Comparison of ENCODE assay signal across 12 cellular contexts in genomic region chr2:20091305-20091991, GRCh38. TPM values are rescaled to one million over a fixed set of nuclear protein-coding genes. Genes with fewer than 3 reads are reported as not detected.
A peak's percentile ranks its signal among the peaks of the same experiment; 100 is the strongest.
DNase-seq lines count a peak whose midpoint lies in the region; ATAC-seq and TF ChIP-seq lines count a peak whose summit lies in the region.
"Had no signal": no experiment of that assay in that cellular context is flagged by ENCODE, and none has a peak within 500 bp of the region (broad histone marks: within the 10 kb centered on the region; RNA-seq: fewer than 3 reads in every experiment).

No MANE protein-coding gene starts in this region.

- H3K4me1 ChIP-seq in right cardiac atrium (ENCODE audit: control insufficient read depth, insufficient read depth, low read length): peaks cover 4% of the 10 kb centered on the region
- no peaks in the 10 kb centered on the region for H3K4me1 ChIP-seq in CD8-positive, alpha-beta T cell (ENCODE audit: insufficient read depth, low read length)

- H3K4me3 ChIP-seq in right cardiac atrium (ENCODE audit: low read length) (no peak overlapping the region), skin epidermis (peak overlapping the region in 1 of 7 experiments; percentile 7)
- H3K4me3 ChIP-seq in CD8-positive, alpha-beta T cell (ENCODE audit: low read depth, low read length): no peak overlapping the region
- H3K4me3 ChIP-seq: thyroid gland had no signal

- H3K9me3 ChIP-seq in right cardiac atrium (ENCODE audit: control insufficient read depth, low read length): no peaks in the 10 kb centered on the region
- no peaks in the 10 kb centered on the region for H3K9me3 ChIP-seq in CD8-positive, alpha-beta T cell (ENCODE audit: low read length)
- H3K9me3 ChIP-seq: thyroid gland had no signal

- H3K36me3 ChIP-seq in CD8-positive, alpha-beta T cell (ENCODE audit: insufficient read depth, low read length): no peaks in the 10 kb centered on the region
- H3K36me3 ChIP-seq: thyroid gland had no signal

- H3K4me3 Mint-ChIP-seq in HFFc6 (peak overlapping the region; percentile 83), brain (peak overlapping the region in 2 of 5 experiments; percentile 29 to 51)
- no peak overlapping the region for H3K4me3 Mint-ChIP-seq in CD8-positive, alpha-beta T cell
- H3K4me3 Mint-ChIP-seq: activated B cell treated with CpG ODN at 0.5 μM for 24 hours had no signal

- peak overlapping the region; percentile 96 for H3K27ac Mint-ChIP-seq in HFFc6
- H3K27ac Mint-ChIP-seq in brain: peak overlapping the region in 3 of 5 experiments; percentile 80 to 94 (median 93)
- H3K27ac Mint-ChIP-seq in CD8-positive, alpha-beta T cell: no peak overlapping the region
- H3K27ac Mint-ChIP-seq: activated B cell treated with CpG ODN at 0.5 μM for 24 hours had no signal

- TF ChIP-seq CTCF in HFFc6 (IDR thresholded peaks at IDR 0.05): no peak
- no peak for TF ChIP-seq CTCF in brain (conservative IDR thresholded peaks at IDR 0.05)
- no peak for TF ChIP-seq CTCF in CD8-positive, alpha-beta T cell (IDR thresholded peaks at IDR 0.05)

- H3K36me3 Mint-ChIP-seq in HFFc6 (ENCODE audit: low read depth) (no peaks in the 10 kb centered on the region), brain (no peaks in the 10 kb centered on the region)
- no peaks in the 10 kb centered on the region for H3K36me3 Mint-ChIP-seq in CD8-positive, alpha-beta T cell

- peak; percentile 79 to 86 for ATAC-seq in right cardiac atrium
- ATAC-seq in CD8-positive, alpha-beta T cell: no peak

- H3K9me3 Mint-ChIP-seq in HFFc6 (no peaks in the 10 kb centered on the region), brain (peaks cover 0 to 10% (median 0%) of the 10 kb centered on the region in 5 experiments)
- no peaks in the 10 kb centered on the region for H3K9me3 Mint-ChIP-seq in CD8-positive, alpha-beta T cell
- H3K9me3 Mint-ChIP-seq: activated B cell treated with CpG ODN at 0.5 μM for 24 hours had no signal

- H3K27me3 Mint-ChIP-seq in HFFc6 (ENCODE audit: insufficient read depth) (peaks cover 2% of the 10 kb centered on the region), brain (peaks cover 14% of the 10 kb centered on the region)
- H3K27me3 Mint-ChIP-seq in CD8-positive, alpha-beta T cell (ENCODE audit: low read depth): peaks cover 28% of the 10 kb centered on the region

- DNase-seq in HFFc6 (peak; percentile 93), right cardiac atrium (peak; percentile 78 to 88 (median 85)), mucosa of gallbladder (ENCODE audit: low spot score) (no peak), superior temporal gyrus (ENCODE audit: extremely low spot score) (no peak), NCI-H2081 treated with DMSO at 0.1 percent for 48 hours (lab: John Stamatoyannopoulos, UW) (no peak)
- no peak for DNase-seq in CD8-positive, alpha-beta T cell
- DNase-seq: activated B cell treated with CpG ODN at 0.5 μM for 24 hours, cerebellar nuclear complex, NCI-H1694 had no signal

- intact Hi-C loops in right cardiac atrium (cut with DNase I): loop anchor here in 1 of 4 donors (5.0 kb wide), 1 partner anchor 74 kb away; no protein-coding TSS in a partner anchor
- intact Hi-C loops in CD8-positive, alpha-beta T cell (cut with DNase I, micrococcal nuclease): no loop called here

- H3K27ac ChIP-seq in right cardiac atrium (ENCODE audit: low read length) (no peak overlapping the region), skin epidermis (peak overlapping the region in 14 of 21 experiments; percentile 15 to 69 (median 56))
- H3K27ac ChIP-seq in CD8-positive, alpha-beta T cell (ENCODE audit: low read depth, low read length): no peak overlapping the region
- H3K27ac ChIP-seq: thyroid gland had no signal

- WGBS in right cardiac atrium: 33% methylated on average over 11 of the region's 11 CpGs

- peaks cover 56% of the 10 kb centered on the region for H3K4me1 Mint-ChIP-seq in HFFc6 (ENCODE audit: low read depth)
- H3K4me1 Mint-ChIP-seq in brain: peaks cover 47% of the 10 kb centered on the region
- H3K4me1 Mint-ChIP-seq in CD8-positive, alpha-beta T cell (ENCODE audit: low read depth): no peaks in the 10 kb centered on the region
- H3K4me1 Mint-ChIP-seq: activated B cell treated with CpG ODN at 0.5 μM for 24 hours had no signal

- POLR2A ChIA-PET in CD8-positive, alpha-beta T cell (lab: Charles Lee): no interaction called here

- H3K27me3 ChIP-seq in right cardiac atrium (ENCODE audit: control insufficient read depth, insufficient read depth): no peaks in the 10 kb centered on the region
- no peaks in the 10 kb centered on the region for H3K27me3 ChIP-seq in CD8-positive, alpha-beta T cell (ENCODE audit: insufficient read depth, low read length)
- H3K27me3 ChIP-seq: thyroid gland had no signal

- CTCF ChIA-PET in CD8-positive, alpha-beta T cell (lab: Charles Lee): no interaction called here

RNA-seq across cellular contexts. Expression of gene LAPTM4A, which starts 40.0 kb away (rescaled TPM):
- total RNA-seq in HFFc6 (2021; fragmentation: NEBNext Ultra II Directional; extraction: Animal tissue kit (Norgen Biotek cat#: 25700)): 100 to 1,000 TPM; 218 to 254 (median 240) TPM
- polyA plus RNA-seq in brain (ENCODE audit: insufficient read depth, low read depth, low replicate concordance): 256 TPM
- 100 to 1,000 TPM; 178 to 208 (median 191) TPM for total RNA-seq in right cardiac atrium
- 224 TPM for polyA plus RNA-seq in right cardiac atrium
- 274 TPM for total RNA-seq in mucosa of gallbladder
- total RNA-seq in CD8-positive, alpha-beta T cell: 10 to 100 TPM; 92.4 to 98.8 TPM

Comparison
In these comparisons a context has a peak if more than half of its experiments do, and no peak if none do; other contexts are left out.
1. DNase-seq: peak in HFFc6 (single experiment) and right cardiac atrium (3 of 3); none in mucosa of gallbladder (single experiment), superior temporal gyrus (single experiment), NCI-H2081 treated with DMSO at 0.1 percent for 48 hours (single experiment) and CD8-positive, alpha-beta T cell (0 of 7).
2. H3K27ac ChIP-seq: peak in skin epidermis (14 of 21); none in right cardiac atrium (single experiment) and CD8-positive, alpha-beta T cell (single experiment).